In the genomic region with DNA sequence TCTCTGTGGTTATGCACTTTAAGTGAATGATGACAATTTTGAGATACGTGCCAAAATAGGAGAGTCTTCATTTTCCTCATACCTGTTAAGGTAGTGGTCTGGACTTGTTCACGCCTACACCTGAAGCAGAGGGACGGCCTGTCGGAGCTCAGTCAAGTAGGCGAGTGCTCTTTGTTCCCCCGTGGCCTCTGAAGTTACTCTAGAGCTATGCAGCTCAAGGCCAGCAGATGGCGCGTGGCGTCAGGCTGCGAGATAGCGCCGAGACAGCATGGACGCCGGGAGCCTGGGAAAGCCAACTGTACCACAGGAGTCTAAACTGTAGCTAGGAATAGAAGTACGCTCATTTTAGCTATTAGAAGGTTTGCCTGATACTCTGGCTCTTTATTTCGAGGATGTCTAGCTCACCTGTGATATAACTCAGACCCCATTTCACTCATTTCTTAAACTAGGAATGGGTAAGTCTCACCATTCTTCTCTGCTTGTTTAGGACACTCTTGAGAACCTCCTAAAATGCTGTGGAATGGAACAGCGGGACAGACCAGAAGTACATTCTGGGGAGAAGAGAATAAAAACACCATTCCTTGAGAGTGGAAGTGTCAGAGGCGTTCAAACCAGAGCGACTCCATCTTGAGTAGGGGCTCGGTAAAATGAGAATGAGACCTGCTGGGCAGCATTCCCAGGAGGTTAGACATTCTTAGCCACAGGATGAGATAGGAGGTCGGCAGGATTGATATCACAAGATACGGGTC, we compare ENCODE assay signal across 8 cellular contexts.
DNase-seq lines count a peak whose midpoint lies in the region; ATAC-seq and TF ChIP-seq lines count a peak whose summit lies in the region.

No MANE protein-coding gene starts in this region.

- DNase-seq in activated gamma-delta T cell treated with Interleukin-2 at 50 U/mL for 16 hours = peak; percentile 29
- no peak for DNase-seq in activated gamma-delta T cell (lab: John Stamatoyannopoulos, UW)
- DNase-seq in NCI-H2107 (lab: John Stamatoyannopoulos, UW) = peak; percentile 74
- peak; percentile 80 to 89 for DNase-seq in T47D (ENCODE audit: low read depth in 1 of 2, low spot score in 1 of 2)
- DNase-seq in iris pigment epithelial cell (ENCODE audit: low read depth) = peak; percentile 87
- DNase-seq in stimulated activated CD4-positive, alpha-beta T cell treated with anti-CD3 and anti-CD28 coated beads, Interleukin-1b, Interleukin-23, amount 100 ng/mL, for 24 hours (ENCODE audit: low read depth in 4 of 4, low spot score in 1 of 4) = peak; percentile 26 to 52 (median 46)

- in situ Hi-C loops in T47D (cut with HindIII; ENCODE audit: low pct_unique_long_range_greater_than_20kb, low sequenced_read_pairs) = no loop called here

- peak; percentile 98 for ATAC-seq in HG02852 (IDR thresholded peaks at IDR 0.05; ENCODE audit: unreplicated experiment)

- peak; percentile 99 for TF ChIP-seq CTCF in VCaP (conservative IDR thresholded peaks at IDR 0.05)

- no peak overlapping the region for H3K27ac ChIP-seq in VCaP
